36 cellular contexts compared by ENCODE assay signal in the genomic region with DNA sequence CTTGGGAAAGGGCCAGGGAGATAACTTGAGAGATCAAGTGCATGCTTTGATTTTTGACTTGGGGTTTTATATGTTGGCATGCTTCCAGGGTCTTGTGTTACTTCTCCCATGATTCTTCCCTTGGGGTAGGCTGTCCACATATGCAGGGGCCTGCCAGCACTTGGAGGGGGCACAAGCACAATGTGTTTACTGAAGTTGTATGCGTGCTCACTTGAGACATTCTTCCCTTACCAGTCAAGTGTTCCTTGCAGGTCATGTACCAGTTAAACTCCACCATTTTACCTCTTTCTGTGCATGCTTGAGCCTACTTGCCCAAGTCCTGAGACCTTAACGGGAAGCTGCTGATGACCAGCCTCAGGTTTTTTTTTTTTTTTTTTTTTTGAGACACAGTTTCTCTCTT.
"Had no signal": no experiment of that assay in that cellular context is flagged by ENCODE, and none has a peak within 500 bp of the region (broad histone marks: within the 10 kb centered on the region; RNA-seq: fewer than 3 reads in every experiment).

No MANE protein-coding gene starts in this region.

- H3K36me3 ChIP-seq: MG63 had no signal

- DNase-seq: Karpas-422, Kasumi-1, MG63, MM.1S, MV-4-11, NCI-H1048, NCI-H1092, NCI-H1092 treated with DMSO at 0.1 percent for 48 hours, NCI-H1105, NCI-H1105 treated with DMSO at 0.1 percent for 48 hours, NCI-H1417, NCI-H1417 treated with DMSO at 0.1 percent for 48 hours, NCI-H1436, NCI-H1436 treated with DMSO at 0.1 percent for 48 hours, NCI-H146, NCI-H1694, NCI-H1694 treated with DMSO at 0.1 percent for 48 hours, NCI-H187, NCI-H187 treated with DMSO at 0.1 percent for 48 hours, NCI-H1930, NCI-H2029, NCI-H2029 treated with DMSO at 0.1 percent for 48 hours, NCI-H2081, NCI-H2081 treated with DMSO at 0.1 percent for 48 hours, NCI-H2107, NCI-H2171, NCI-H2171 treated with DMSO at 0.1 percent for 48 hours, NCI-H2227 treated with DMSO at 0.1 percent for 48 hours, NCI-H226, NCI-H345, NCI-H446, NCI-H446 treated with DMSO at 0.1 percent for 48 hours, NCI-H510A, NCI-H510A treated with DMSO at 0.1 percent for 48 hours, NCI-H524 had no signal

- H3K27ac ChIP-seq: KMS-11 had no signal

- H3K9me3 ChIP-seq: MG63 had no signal

- H3K4me3 ChIP-seq: MG63 had no signal

- H3K27me3 ChIP-seq: MG63 had no signal
